Comparison of ENCODE assay signal across 11 cellular contexts in the genomic region with DNA sequence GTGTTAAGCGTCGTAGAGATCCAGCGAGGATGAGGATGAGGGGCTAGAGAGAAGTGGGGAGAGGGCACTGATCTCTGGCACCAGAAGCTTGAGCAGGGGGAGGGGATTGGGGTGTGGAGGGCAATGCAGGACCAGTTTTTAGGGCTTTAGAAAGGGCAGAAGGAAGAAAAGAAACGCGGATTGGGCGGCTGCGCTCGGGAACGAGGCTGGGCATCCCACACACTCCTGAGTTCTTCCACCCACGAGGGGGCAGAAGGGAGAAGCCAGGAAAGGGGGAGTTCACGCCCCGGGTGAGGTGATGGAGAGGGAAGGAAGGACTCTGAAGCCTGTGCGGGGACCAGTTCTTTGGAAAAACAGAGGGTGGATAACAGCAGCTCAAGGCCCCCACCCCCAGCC. TPM values are rescaled to one million over a fixed set of nuclear protein-coding genes. Genes with fewer than 3 reads are reported as not detected.
DNase-seq lines count a peak whose midpoint lies in the region; ATAC-seq and TF ChIP-seq lines count a peak whose summit lies in the region.
"Had no signal": no experiment of that assay in that cellular context is flagged by ENCODE, and none has a peak within 500 bp of the region (broad histone marks: within the 10 kb centered on the region; RNA-seq: fewer than 3 reads in every experiment).

No MANE protein-coding gene starts in this region.

- H3K4me1 Mint-ChIP-seq in CD4-positive, alpha-beta memory T cell, result peaks cover 34 to 68% (median 51%) of the 10 kb centered on the region in 4 donors
- H3K4me1 Mint-ChIP-seq in naive thymus-derived CD8-positive, alpha-beta T cell, result peaks cover 48 to 74% (median 66%) of the 10 kb centered on the region in 4 donors

- TF ChIP-seq CTCF in HEK293 (tag by site-specific recombination; IDR thresholded peaks at IDR 0.05) (peak; percentile 38; the same call in 1 of the 2 replicates), astrocyte of the cerebellum (IDR thresholded peaks at IDR 0.05; ENCODE audit: low read depth, low read length, missing control alignments) (peak; percentile 34)

- CTCF ChIA-PET in CD4-positive, alpha-beta memory T cell (lab: Charles Lee; ENCODE audit: partially characterized antibody), result interaction anchor here (1.0 to 3.0 kb wide), 9 partner anchors 9 to 111 kb away, joined by 3 to 44 read pairs (median 5); no protein-coding TSS in a partner anchor
- CTCF ChIA-PET in HEK293 (lab: Yijun Ruan, JAX), result interaction anchor here (0.6 to 2.7 kb wide), 10 partner anchors 9 to 1098 kb away, joined by 3 to 40 read pairs (median 4); no protein-coding TSS in a partner anchor

- peaks cover 59 to 73% of the 10 kb centered on the region in 2 donors for H3K27me3 Mint-ChIP-seq in CD4-positive, alpha-beta memory T cell
- H3K27me3 Mint-ChIP-seq in naive thymus-derived CD8-positive, alpha-beta T cell, result peaks cover 51 to 98% (median 78%) of the 10 kb centered on the region in 5 donors

- H3K27me3 ChIP-seq in CD4-positive, alpha-beta memory T cell (ENCODE audit: insufficient read depth, low read length), result peaks cover 89% of the 10 kb centered on the region

- H3K4me1 ChIP-seq in CD4-positive, alpha-beta memory T cell (ENCODE audit: insufficient read depth, low read length), result peaks cover 63% of the 10 kb centered on the region
- peaks cover 13% of the 10 kb centered on the region for H3K4me1 ChIP-seq in HEK293 (ENCODE audit: control insufficient read depth, insufficient read depth, low read length)

- H3K36me3 Mint-ChIP-seq in CD4-positive, alpha-beta memory T cell, result no peaks in the 10 kb centered on the region
- peaks cover 0 to 5% (median 0%) of the 10 kb centered on the region in 3 donors for H3K36me3 Mint-ChIP-seq in naive thymus-derived CD8-positive, alpha-beta T cell

- H3K9me3 Mint-ChIP-seq in CD4-positive, alpha-beta memory T cell, result peaks cover 0 to 4% (median 0%) of the 10 kb centered on the region in 8 donors
- H3K9me3 Mint-ChIP-seq in naive thymus-derived CD8-positive, alpha-beta T cell, result peaks cover 0 to 3% (median 0%) of the 10 kb centered on the region in 9 donors

- in situ Hi-C loops in astrocyte of the cerebellum (cut with HindIII; ENCODE audit: low sequenced_read_pairs), result no loop called here

- H3K4me3 Mint-ChIP-seq in CD4-positive, alpha-beta memory T cell, result peak overlapping the region in 7 of 8 donors; percentile 8 to 75 (median 52)
- peak overlapping the region; percentile 37 to 81 (median 64) for H3K4me3 Mint-ChIP-seq in naive thymus-derived CD8-positive, alpha-beta T cell

- POLR2A ChIA-PET in CD4-positive, alpha-beta memory T cell (lab: Charles Lee; ENCODE audit: partially characterized antibody), result no interaction called here
- POLR2A ChIA-PET in HEK293 (lab: Yijun Ruan, JAX), result no interaction called here
- POLR2A ChIA-PET in naive thymus-derived CD8-positive, alpha-beta T cell (lab: Charles Lee), result no interaction called here

- intact Hi-C loops in CD4-positive, alpha-beta memory T cell (cut with micrococcal nuclease), result loop anchor here (1.0 kb wide), 1 partner anchor 21 kb away; no protein-coding TSS in a partner anchor
- intact Hi-C loops in posterior vena cava (cut with DNase I), result no loop called here

- peak overlapping the region in 3 of 7 donors; percentile 58 to 89 (median 77) for H3K27ac Mint-ChIP-seq in CD4-positive, alpha-beta memory T cell
- H3K27ac Mint-ChIP-seq in naive thymus-derived CD8-positive, alpha-beta T cell, result peak overlapping the region in 3 of 10 donors; percentile 61 to 73 (median 70)

- no peak for DNase-seq in CD4-positive, alpha-beta memory T cell
- DNase-seq in astrocyte of the cerebellum (ENCODE audit: low read depth) (no peak), posterior vena cava (ENCODE audit: low spot score) (no peak), dermis blood vessel endothelial cell (no peak), DMS79 (lab: John Stamatoyannopoulos, UW) (no peak)
- no peak for DNase-seq in naive thymus-derived CD8-positive, alpha-beta T cell
- DNase-seq: small intestine had no signal

- H3K9me3 ChIP-seq in CD4-positive, alpha-beta memory T cell (ENCODE audit: control insufficient read depth in 1 of 2, low read length in 2 of 2), result no peaks in the 10 kb centered on the region
- no peaks in the 10 kb centered on the region for H3K9me3 ChIP-seq in HEK293 (ENCODE audit: control insufficient read depth, insufficient read depth, low read depth, low read length)

- H3K27ac ChIP-seq in CD4-positive, alpha-beta memory T cell (ENCODE audit: low read depth, low read length), result no peak overlapping the region
- no peak overlapping the region for H3K27ac ChIP-seq in HEK293 (ENCODE audit: extremely low read depth, low read depth, low read length)

- H3K36me3 ChIP-seq in CD4-positive, alpha-beta memory T cell (ENCODE audit: insufficient read depth, low read length), result no peaks in the 10 kb centered on the region
- no peaks in the 10 kb centered on the region for H3K36me3 ChIP-seq in HEK293 (ENCODE audit: control insufficient read depth in 2 of 2, insufficient read depth in 1 of 2, low read length in 2 of 2)

- no peak overlapping the region for H3K4me3 ChIP-seq in CD4-positive, alpha-beta memory T cell (ENCODE audit: low read length in 2 of 2)
- no peak overlapping the region for H3K4me3 ChIP-seq in HEK293 (ENCODE audit: low read depth, low read length)
- no peak overlapping the region for H3K4me3 ChIP-seq in astrocyte of the cerebellum (ENCODE audit: low read depth, low read length)

- no peak for ATAC-seq in naive thymus-derived CD8-positive, alpha-beta T cell

TF ChIP-seq in HEK293, 187 proteins besides CTCF, POLR2A, EP300 and RAD21:
- TF ChIP-seq ZFHX2 (tag by site-specific recombination; conservative IDR thresholded peaks at IDR 0.05) (peak; percentile 83), KLF16 (tag by site-specific recombination; IDR thresholded peaks at IDR 0.05) (no peak), ZFP37 (tag by site-specific recombination; IDR thresholded peaks at IDR 0.05) (no peak), MZF1 (tag by site-specific recombination; IDR thresholded peaks at IDR 0.05; ENCODE audit: borderline replicate concordance) (no peak), EGR2 (tag by site-specific recombination; IDR thresholded peaks at IDR 0.05; ENCODE audit: low read depth) (peak; percentile 78)

RNA-seq across cellular contexts. Expression of gene VGF, which starts 6.1 kb away (rescaled TPM):
- total RNA-seq in CD4-positive, alpha-beta memory T cell, result not detected
- polyA plus RNA-seq in CD4-positive, alpha-beta memory T cell, result not detected
- total RNA-seq in naive thymus-derived CD8-positive, alpha-beta T cell, result not detected
- polyA plus RNA-seq in naive thymus-derived CD8-positive, alpha-beta T cell, result not detected
- not detected for total RNA-seq in posterior vena cava
- total RNA-seq in dermis blood vessel endothelial cell, result not detected in 2 replicates
- total RNA-seq: endothelial cell of umbilical vein, liver had no signal
- polyA plus RNA-seq: liver had no signal

RNA-seq across cellular contexts. Expression of gene NAT16, which starts 8.7 kb away (rescaled TPM):
- total RNA-seq in CD4-positive, alpha-beta memory T cell, result not detected
- not detected for polyA plus RNA-seq in CD4-positive, alpha-beta memory T cell
- not detected for total RNA-seq in naive thymus-derived CD8-positive, alpha-beta T cell
- not detected for polyA plus RNA-seq in naive thymus-derived CD8-positive, alpha-beta T cell
- total RNA-seq in posterior vena cava, result not detected
- not detected in 2 replicates for total RNA-seq in dermis blood vessel endothelial cell
- total RNA-seq: endothelial cell of umbilical vein, liver had no signal
- polyA plus RNA-seq: endothelial cell of umbilical vein, liver had no signal

RNA-seq across cellular contexts. Expression of gene AP1S1, which starts 17.2 kb away (rescaled TPM):
- total RNA-seq in CD4-positive, alpha-beta memory T cell, result 10 to 100 TPM in 1 of 2 experiments, 1 to 10 TPM in 1; 8.8 to 10.8 TPM
- polyA plus RNA-seq in CD4-positive, alpha-beta memory T cell, result 1 to 10 TPM; 4.2 to 8.2 TPM
- total RNA-seq in naive thymus-derived CD8-positive, alpha-beta T cell, result 1 to 10 TPM; 8.0 to 9.9 TPM
- 1 to 10 TPM; 3.3 to 4.6 (median 3.8) TPM for polyA plus RNA-seq in naive thymus-derived CD8-positive, alpha-beta T cell
- total RNA-seq in posterior vena cava (10 to 100 TPM; 21.5 to 22.7 TPM), dermis blood vessel endothelial cell (115 and 144 TPM in 2 replicates)

RNA-seq across cellular contexts. Expression of gene MOGAT3, which starts 29.4 kb away (rescaled TPM):
- not detected for total RNA-seq in CD4-positive, alpha-beta memory T cell
- polyA plus RNA-seq in CD4-positive, alpha-beta memory T cell, result not detected
- not detected for total RNA-seq in naive thymus-derived CD8-positive, alpha-beta T cell
- polyA plus RNA-seq in naive thymus-derived CD8-positive, alpha-beta T cell, result not detected
- total RNA-seq in posterior vena cava (not detected), dermis blood vessel endothelial cell (not detected in 2 replicates)
- total RNA-seq: endothelial cell of umbilical vein, SK-MEL-5 had no signal
- polyA plus RNA-seq: endothelial cell of umbilical vein had no signal

RNA-seq across cellular contexts. Expression of gene SERPINE1, which starts 44.5 kb away (rescaled TPM):
- total RNA-seq in CD4-positive, alpha-beta memory T cell, result under 1 TPM; 0.11 to 0.20 TPM
- polyA plus RNA-seq in CD4-positive, alpha-beta memory T cell, result not detected
- total RNA-seq in naive thymus-derived CD8-positive, alpha-beta T cell, result under 1 TPM in 1 of 2 experiments, not detected in 1; 0.11 TPM
- not detected for polyA plus RNA-seq in naive thymus-derived CD8-positive, alpha-beta T cell
- total RNA-seq in posterior vena cava, result 100 to 1,000 TPM in 1 of 2 donors, 10 to 100 TPM in 1; 77.3 to 240 TPM
- 289 and 399 TPM in 2 replicates for total RNA-seq in dermis blood vessel endothelial cell
- total RNA-seq: SK-MEL-5 had no signal
